Comparison of ENCODE assay signal across 1 cellular context in genomic region chr6:89792881-89793280, GRCh38.
TF ChIP-seq lines count a peak whose summit lies in the region.

No MANE protein-coding gene starts in this region.

TF ChIP-seq in GM12878, 131 proteins besides CTCF, POLR2A, EP300 and RAD21 (continued from another document):
- TF ChIP-seq SIX5 (IDR thresholded peaks at IDR 0.05; ENCODE audit: low read depth, low read length, severe bottlenecking) = peak; percentile 15
